16 cellular contexts compared by ENCODE assay signal in the genomic region with DNA sequence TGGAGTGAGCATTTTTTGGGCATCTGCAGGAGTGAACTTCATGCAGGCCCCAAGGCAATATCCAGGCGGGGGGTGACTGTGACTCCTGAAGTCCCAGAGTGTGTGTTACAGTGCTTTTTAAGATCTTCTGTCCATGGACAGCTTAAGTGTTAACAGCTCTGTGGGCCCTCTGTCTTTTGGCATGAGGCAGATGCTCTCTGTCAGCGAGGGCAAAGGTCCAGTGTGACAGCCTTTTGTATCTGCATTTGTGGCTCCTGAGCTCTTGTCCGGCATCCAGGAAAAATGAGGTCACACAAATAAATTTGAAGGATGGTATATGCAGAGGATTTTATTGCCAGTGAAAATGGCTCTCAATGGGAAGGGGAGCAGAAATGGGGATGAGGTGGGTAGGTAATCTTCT.
DNase-seq lines count a peak whose midpoint lies in the region; ATAC-seq and TF ChIP-seq lines count a peak whose summit lies in the region.
"Had no signal": no experiment of that assay in that cellular context is flagged by ENCODE, and none has a peak within 500 bp of the region (broad histone marks: within the 10 kb centered on the region; RNA-seq: fewer than 3 reads in every experiment).

No MANE protein-coding gene starts in this region.

- H3K4me1 ChIP-seq in adrenal gland (replicated peaks in 1 of 2) = peaks cover 0 to 8% of the 10 kb centered on the region in 2 donors
- H3K4me1 ChIP-seq: BLaER1 treated with 17β-estradiol and CSF1 and Interleukin-3, amounts not matched to agents 10 nM and 100 nM had no signal

- no peaks in the 10 kb centered on the region for H3K36me3 ChIP-seq in adrenal gland (replicated peaks in 1 of 2)
- H3K36me3 ChIP-seq: BLaER1 treated with 17β-estradiol and CSF1 and Interleukin-3, amounts not matched to agents 10 nM and 100 nM had no signal

- no peak for TF ChIP-seq CTCF in adrenal gland (IDR thresholded peaks at IDR 0.05)
- no peak for TF ChIP-seq CTCF in progenitor cell of endocrine pancreas (IDR thresholded peaks at IDR 0.05; ENCODE audit: unreplicated experiment)

- no peak overlapping the region for H3K27ac ChIP-seq in adrenal gland
- H3K27ac ChIP-seq: 22Rv1; BLaER1 treated with 17β-estradiol and CSF1 and Interleukin-3, amounts not matched to agents 10 nM and 100 nM; HL-60 had no signal

- 56 to 62% (median 59%) methylated on average over 2 to 3 of the region's 3 CpGs for WGBS in adrenal gland, 4 donors

- peak; percentile 22 for ATAC-seq in left colon
- ATAC-seq: GM12878, HCT116 had no signal

- H3K4me3 Mint-ChIP-seq in progenitor cell of endocrine pancreas (ENCODE audit: low read depth) = no peak overlapping the region
- H3K4me3 Mint-ChIP-seq: CD4-positive, CD25-positive, alpha-beta regulatory T cell had no signal

- H3K36me3 Mint-ChIP-seq in progenitor cell of endocrine pancreas (ENCODE audit: insufficient read depth) = no peaks in the 10 kb centered on the region
- H3K36me3 Mint-ChIP-seq: CD4-positive, CD25-positive, alpha-beta regulatory T cell had no signal

- peaks cover 23% of the 10 kb centered on the region for H3K4me1 Mint-ChIP-seq in progenitor cell of endocrine pancreas (ENCODE audit: low read depth)
- H3K4me1 Mint-ChIP-seq: CD4-positive, CD25-positive, alpha-beta regulatory T cell had no signal

- H3K27me3 Mint-ChIP-seq in progenitor cell of endocrine pancreas = no peaks in the 10 kb centered on the region
- H3K27me3 Mint-ChIP-seq: CD4-positive, CD25-positive, alpha-beta regulatory T cell had no signal

- no peaks in the 10 kb centered on the region for H3K27me3 ChIP-seq in adrenal gland
- H3K27me3 ChIP-seq: BLaER1 treated with 17β-estradiol and CSF1 and Interleukin-3, amounts not matched to agents 10 nM and 100 nM had no signal

- H3K9me3 Mint-ChIP-seq in progenitor cell of endocrine pancreas (ENCODE audit: low read depth) = no peaks in the 10 kb centered on the region

- peak overlapping the region; percentile 59 for H3K27ac Mint-ChIP-seq in progenitor cell of endocrine pancreas
- H3K27ac Mint-ChIP-seq: CD4-positive, CD25-positive, alpha-beta regulatory T cell had no signal

- DNase-seq in DMS53 (lab: John Stamatoyannopoulos, UW) (peak; percentile 56), DMS53 treated with DMSO at 0.1 percent for 48 hours (lab: John Stamatoyannopoulos, UW; ENCODE audit: unreplicated experiment) (no peak), adrenal gland (peak in 6 of 7 donors; percentile 36 to 58 (median 55)), left colon (no peak), progenitor cell of endocrine pancreas (ENCODE audit: low spot score, unreplicated experiment) (no peak), 8988T (no peak), NCI-H526 (lab: John Stamatoyannopoulos, UW) (no peak)
- DNase-seq in stimulated activated CD4-positive, alpha-beta T cell treated with anti-CD3 and anti-CD28 coated beads, Interleukin-4, amount 100 ng/mL, for 4 hours = no peak
- DNase-seq: ACHN; CD4-positive, CD25-positive, alpha-beta regulatory T cell; DMS79 had no signal

- no peak overlapping the region for H3K4me3 ChIP-seq in adrenal gland
- H3K4me3 ChIP-seq: BLaER1 treated with 17β-estradiol and CSF1 and Interleukin-3, amounts not matched to agents 10 nM and 100 nM; GM12878 had no signal

- intact Hi-C loops in adrenal gland (cut with DNase I) = no loop called here
- intact Hi-C loops in left colon (cut with DNase I, micrococcal nuclease) = no loop called here

- H3K9me3 ChIP-seq in adrenal gland (replicated peaks in 1 of 3) = no peaks in the 10 kb centered on the region
- H3K9me3 ChIP-seq: BLaER1 treated with 17β-estradiol and CSF1 and Interleukin-3, amounts not matched to agents 10 nM and 100 nM had no signal

- TF ChIP-seq POLR2A in adrenal gland (IDR thresholded peaks at IDR 0.05) = no peak

Comparison
In these comparisons a context has a peak if more than half of its experiments do, and no peak if none do; other contexts are left out.
1. DNase-seq: peak in DMS53 (single experiment) and adrenal gland (6 of 7); none in DMS53 treated with DMSO at 0.1 percent for 48 hours (single experiment), left colon (0 of 2), progenitor cell of endocrine pancreas (single experiment), 8988T (single experiment), stimulated activated CD4-positive, alpha-beta T cell treated with anti-CD3 and anti-CD28 coated beads, Interleukin-4, amount 100 ng/mL, for 4 hours (0 of 2) and NCI-H526 (0 of 2).